Comparison of ENCODE assay signal across 8 cellular contexts in the genomic region with DNA sequence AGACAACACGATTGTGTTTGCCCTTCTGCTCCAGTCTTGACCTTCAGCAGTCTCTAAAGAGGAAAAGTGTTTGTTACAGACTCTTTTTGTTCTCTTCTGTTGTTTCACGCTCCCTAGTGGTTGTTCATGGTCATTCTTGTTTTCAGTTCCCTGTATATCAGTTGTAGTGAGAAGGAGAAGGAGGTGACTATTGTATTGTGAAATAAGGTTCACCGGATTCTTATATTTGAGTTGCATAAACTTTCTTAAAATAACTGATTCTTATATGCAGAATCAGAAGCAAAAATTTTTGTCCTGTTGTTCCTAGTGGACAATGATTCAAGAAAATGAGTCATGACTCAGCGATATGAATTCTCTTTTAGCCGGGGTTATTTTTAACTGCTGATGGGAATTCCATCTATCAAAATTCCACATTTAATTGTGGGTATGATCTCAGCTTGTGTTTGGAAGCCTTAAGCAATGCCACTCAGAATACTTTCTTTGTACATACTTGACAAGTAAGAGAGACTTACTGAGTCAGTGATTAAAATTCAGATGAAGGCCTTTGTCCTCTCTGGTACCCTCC.
A peak's percentile ranks its signal among the peaks of the same experiment; 100 is the strongest.
DNase-seq lines count a peak whose midpoint lies in the region; ATAC-seq and TF ChIP-seq lines count a peak whose summit lies in the region.

No MANE protein-coding gene starts in this region.

- no peak overlapping the region for H3K9ac ChIP-seq in HUES6 (ENCODE audit: low read length)
- H3K9ac ChIP-seq in skeletal muscle tissue (ENCODE audit: low read depth in 1 of 3, low read length in 3 of 3): peak overlapping the region; percentile 54 to 64 (median 57)

- H3K9me3 ChIP-seq in HUES6 (ENCODE audit: control insufficient read depth, insufficient read depth, low read depth, low read length) (no peaks in the 10 kb centered on the region), right atrium auricular region (no peaks in the 10 kb centered on the region), skeletal muscle tissue (ENCODE audit: control insufficient read depth in 3 of 3, low read length in 3 of 3) (no peaks in the 10 kb centered on the region), spleen (no peaks in the 10 kb centered on the region)

- H3K27me3 ChIP-seq in HUES6 (ENCODE audit: control insufficient read depth, insufficient read depth, low read length): no peaks in the 10 kb centered on the region
- no peaks in the 10 kb centered on the region for H3K27me3 ChIP-seq in right atrium auricular region
- no peaks in the 10 kb centered on the region for H3K27me3 ChIP-seq in skeletal muscle tissue (ENCODE audit: control insufficient read depth in 3 of 3, insufficient read depth in 3 of 3, low read length in 3 of 3)
- H3K27me3 ChIP-seq in spleen (replicated peaks in 1 of 7): no peaks in the 10 kb centered on the region

- H3K4me1 ChIP-seq in HUES6 (ENCODE audit: control insufficient read depth, insufficient read depth, low read length) (peaks cover 45% of the 10 kb centered on the region), right atrium auricular region (peaks cover 0 to 47% of the 10 kb centered on the region in 2 donors), skeletal muscle tissue (ENCODE audit: control insufficient read depth in 3 of 3, insufficient read depth in 3 of 3, low read length in 3 of 3) (peaks cover 4 to 35% (median 16%) of the 10 kb centered on the region in 3 donors), spleen (peaks cover 0 to 15% (median 3%) of the 10 kb centered on the region in 6 donors)

- TF ChIP-seq POLR2A in spleen (IDR thresholded peaks at IDR 0.05): no peak

- no peak for ATAC-seq in GM18873 (IDR thresholded peaks at IDR 0.05; ENCODE audit: low FRiP score, unreplicated experiment)

- H3K4me3 ChIP-seq in HUES6 (ENCODE audit: low read depth, low read length) (no peak overlapping the region), WI38 (ENCODE audit: low read depth, low read length) (no peak overlapping the region), right atrium auricular region (no peak overlapping the region), skeletal muscle tissue (ENCODE audit: low read length in 3 of 3) (peak overlapping the region; percentile 4 to 55 (median 24)), spleen (no peak overlapping the region)

- 21 to 43% (median 34%) methylated on average over 5 of the region's 5 CpGs for WGBS in spleen, 5 donors

- intact Hi-C loops in spleen (cut with DNase I; ENCODE audit: low total_unique reads): no loop called here

- no peaks in the 10 kb centered on the region for H3K36me3 ChIP-seq in HUES6 (ENCODE audit: control insufficient read depth, insufficient read depth, low read length)
- H3K36me3 ChIP-seq in right atrium auricular region: no peaks in the 10 kb centered on the region
- no peaks in the 10 kb centered on the region for H3K36me3 ChIP-seq in skeletal muscle tissue (ENCODE audit: control insufficient read depth in 3 of 3, insufficient read depth in 3 of 3, low read length in 3 of 3)
- H3K36me3 ChIP-seq in spleen: no peaks in the 10 kb centered on the region

- TF ChIP-seq CTCF in GM12874 (IDR thresholded peaks at IDR 0.05; ENCODE audit: insufficient read depth, low read depth, low read length) (0 out of 2 replicates have a peak, but pooled peaks have one; percentile 26), WI38 (IDR thresholded peaks at IDR 0.05; ENCODE audit: low read depth, low read length) (peak; percentile 42; the same call in 1 of the 2 replicates), right atrium auricular region (IDR thresholded peaks at IDR 0.05) (peak in 1 of 2 donors; percentile 63), spleen (IDR thresholded peaks at IDR 0.05 in 8 of 11, conservative IDR thresholded peaks at IDR 0.05 in 3 of 11) (peak in 5 of 11 experiments; percentile 9 to 47 (median 36))

- peak overlapping the region; percentile 41 for H3K27ac ChIP-seq in HUES6 (ENCODE audit: low read depth, low read length)
- peak overlapping the region; percentile 68 to 90 for H3K27ac ChIP-seq in right atrium auricular region
- peak overlapping the region; percentile 87 for H3K27ac ChIP-seq in skeletal muscle tissue (ENCODE audit: low read depth, low read length)
- peak overlapping the region in 2 of 8 donors; percentile 14 to 38 for H3K27ac ChIP-seq in spleen

- DNase-seq in right atrium auricular region (ENCODE audit: low spot score) (no peak), spleen (no peak)
- no peak for DNase-seq in activated CD4-positive, alpha-beta T cell treated with anti-CD3 and anti-CD28 coated beads, Interleukin-2, amount 50 U/mL, for 48 hours

Comparison
In these comparisons a context has a peak if more than half of its experiments do, and no peak if none do; other contexts are left out.
1. H3K4me3 ChIP-seq: peak in skeletal muscle tissue (3 of 3); none in HUES6 (single experiment), WI38 (single experiment), right atrium auricular region (0 of 2) and spleen (0 of 8).